Comparison of ENCODE assay signal across 1 cellular context in the genomic region with DNA sequence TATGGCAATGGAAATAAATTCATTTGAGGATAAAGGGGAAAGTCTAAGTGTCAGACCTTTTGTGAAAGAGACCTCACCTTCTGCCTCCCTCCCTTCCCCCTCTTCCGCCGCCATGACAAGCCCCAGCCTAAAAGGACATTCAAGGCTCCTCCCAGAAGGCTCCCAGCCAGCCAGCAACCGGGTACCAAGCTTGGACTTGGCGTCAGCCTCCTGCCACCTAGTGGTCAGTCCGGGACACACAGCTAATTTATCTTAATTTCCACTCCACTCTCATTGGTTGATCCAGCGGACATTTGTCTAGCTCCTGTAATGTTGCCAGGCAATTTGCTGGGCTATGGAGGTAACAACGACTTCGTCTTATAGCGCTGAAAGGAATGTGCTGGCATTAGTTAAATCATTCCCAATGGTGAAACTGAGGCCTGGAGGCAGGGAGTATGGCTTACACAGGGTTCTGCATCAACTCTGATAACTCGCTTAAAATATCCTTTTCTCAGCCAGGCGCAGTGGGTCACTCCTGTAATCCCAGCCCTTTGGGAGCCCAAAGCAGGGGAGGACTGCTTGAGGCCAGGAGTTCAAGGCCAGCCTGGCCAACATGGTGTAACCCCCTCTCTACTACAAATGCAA.
TF ChIP-seq lines count a peak whose summit lies in the region.

No MANE protein-coding gene starts in this region.

TF ChIP-seq in endothelial cell of umbilical vein, 7 proteins besides CTCF, POLR2A, EP300 and RAD21 (continued from another document):
- TF ChIP-seq, protein P1, sequence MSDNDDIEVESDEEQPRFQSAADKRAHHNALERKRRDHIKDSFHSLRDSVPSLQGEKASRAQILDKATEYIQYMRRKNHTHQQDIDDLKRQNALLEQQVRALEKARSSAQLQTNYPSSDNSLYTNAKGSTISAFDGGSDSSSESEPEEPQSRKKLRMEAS (IDR thresholded peaks at IDR 0.05; ENCODE audit: insufficient read depth, insufficient read length): no peak
- TF ChIP-seq EZH2 (IDR thresholded peaks at IDR 0.05; ENCODE audit: borderline replicate concordance, low read depth, low read length, severe bottlenecking): no peak
- no peak for TF ChIP-seq POLR2AphosphoS5 (IDR thresholded peaks at IDR 0.05; ENCODE audit: insufficient read depth, low read depth, low read length)
